ENCODE assay signal across 1 cellular context in the genomic region with DNA sequence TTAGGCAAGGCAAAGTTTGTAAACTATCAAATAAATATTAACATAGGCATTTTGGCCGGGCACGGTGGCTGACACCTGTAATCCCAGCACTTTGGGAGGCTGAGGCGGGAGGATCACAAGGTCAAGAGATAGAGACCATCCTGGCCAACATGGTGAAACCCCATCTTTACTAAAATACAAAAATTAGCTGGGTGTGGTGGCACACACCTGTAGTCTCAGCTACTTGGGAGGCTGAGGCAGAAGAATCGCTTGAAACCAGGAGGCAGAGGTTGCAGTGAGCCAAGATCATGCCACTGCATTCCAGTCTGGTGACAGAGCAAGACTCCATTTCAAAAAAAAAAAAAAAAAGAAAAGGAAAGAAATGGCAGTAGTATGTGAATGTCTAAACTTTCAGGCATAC. TPM values are rescaled to one million over a fixed set of nuclear protein-coding genes. Genes with fewer than 3 reads are reported as not detected.
"Had no signal": no experiment of that assay in that cellular context is flagged by ENCODE, and none has a peak within 500 bp of the region (broad histone marks: within the 10 kb centered on the region; RNA-seq: fewer than 3 reads in every experiment).

No MANE protein-coding gene starts in this region.

RNA-seq across cellular contexts. Expression of a gene that starts 43.9 kb away (rescaled TPM):
- polyA plus RNA-seq: K562 had no signal
